In genomic region chr4:185774076-185774731, GRCh38 we compare ENCODE assay signal across 1 cellular context.
TF ChIP-seq lines count a peak whose summit lies in the region.

No MANE protein-coding gene starts in this region.

TF ChIP-seq in H1, 55 proteins besides CTCF, POLR2A, EP300 and RAD21:
- TF ChIP-seq ASH2L (IDR thresholded peaks at IDR 0.05; ENCODE audit: low read length), result no peak
